Comparison of ENCODE assay signal across 28 cellular contexts in genomic region chr1:1937549-1938275, GRCh38. TPM values are rescaled to one million over a fixed set of nuclear protein-coding genes. Genes with fewer than 3 reads are reported as not detected.
"Had no signal": no experiment of that assay in that cellular context is flagged by ENCODE, and none has a peak within 500 bp of the region (broad histone marks: within the 10 kb centered on the region; RNA-seq: fewer than 3 reads in every experiment).

No MANE protein-coding gene starts in this region.

- H3K4me3 ChIP-seq: breast epithelium, esophagus muscularis mucosa, heart right ventricle, left ventricle myocardium inferior, mucosa of descending colon, skin epidermis, stomach, thyroid gland, upper lobe of left lung had no signal

- H3K27ac ChIP-seq: breast epithelium, esophagus muscularis mucosa, foreskin keratinocyte, heart right ventricle, left ventricle myocardium inferior, neutrophil, skin epidermis, stomach, thyroid gland, upper lobe of left lung had no signal

- H3K27me3 ChIP-seq: thyroid gland had no signal

- H3K36me3 ChIP-seq: breast epithelium, esophagus muscularis mucosa, heart right ventricle, left ventricle myocardium inferior, neutrophil, stomach, thyroid gland, upper lobe of left lung had no signal

- H3K4me1 ChIP-seq: breast epithelium, esophagus muscularis mucosa, foreskin keratinocyte, heart right ventricle, left ventricle myocardium inferior, stomach, thyroid gland, upper lobe of left lung had no signal

- H3K9me3 ChIP-seq: breast epithelium, esophagus muscularis mucosa, heart right ventricle, left ventricle myocardium inferior, mucosa of descending colon, neutrophil, stomach, thyroid gland, upper lobe of left lung had no signal

- ATAC-seq: activated naive CD8-positive, alpha-beta T cell treated with anti-CD3 and anti-CD28 coated beads, Interleukin-2, amount 50 U/mL, for 24 hours; foreskin keratinocyte; heart right ventricle; mucosa of descending colon; sciatic nerve; stimulated activated effector memory CD8-positive, alpha-beta T cell treated with anti-CD3 and anti-CD28 coated beads, Interleukin-12 subunit alpha, Interleukin-12 subunit beta, amount 100 ng/mL, for 72 hours; T-helper 17 cell had no signal

- DNase-seq: activated CD4-positive, alpha-beta memory T cell treated with anti-CD3 and anti-CD28 coated beads for 36 hours; activated CD4-positive, alpha-beta T cell treated with anti-CD3 and anti-CD28 coated beads, Interleukin-2, amount 10 ng/mL, durations not matched to agents 24 days and 14 days; activated CD4-positive, CD25-positive, alpha-beta regulatory T cell treated with anti-CD3 and anti-CD28 coated beads, Interleukin-2, amount 50 U/mL, for 72 hours; activated CD8-positive, alpha-beta memory T cell treated with anti-CD3 and anti-CD28 coated beads, Interleukin-2, amount 50 U/mL, for 48 hours; activated gamma-delta T cell; activated naive CD4-positive, alpha-beta T cell treated with anti-CD3 and anti-CD28 coated beads, Interleukin-2, amount 50 U/mL, for 16 hours; activated naive CD8-positive, alpha-beta T cell treated with anti-CD3 and anti-CD28 coated beads, Interleukin-2, amount 50 U/mL, for 24 hours; activated T-cell treated with anti-CD3 and anti-CD28 coated beads, Interleukin-2, amount 50 U/mL, for 24 hours; amygdala; effector CD4-positive, alpha-beta T cell; foreskin keratinocyte; heart right ventricle; left ventricle myocardium inferior; stimulated activated CD4-positive, alpha-beta T cell treated with anti-CD3 and anti-CD28 coated beads, Interleukin-4, amount 100 ng/mL, for 24 hours; stomach; T-helper 17 cell; T1000; thyroid gland had no signal

RNA-seq across cellular contexts. Expression of gene TMEM52, which starts 18.6 kb away (rescaled TPM):
- total RNA-seq: osteocyte, thyroid gland had no signal

RNA-seq across cellular contexts. Expression of gene CALML6, which starts 22.7 kb away (rescaled TPM):
- total RNA-seq: activated CD4-positive, alpha-beta T cell treated with anti-CD3 and anti-CD28 coated beads, Interleukin-2, amount 10 ng/mL, durations not matched to agents 24 days and 14 days; esophagus muscularis mucosa; foreskin keratinocyte; left ventricle myocardium inferior; lung microvascular endothelial cell; stomach had no signal
